ENCODE assay signal across 12 cellular contexts in genomic region chr12:47757360-47757839, GRCh38. TPM values are rescaled to one million over a fixed set of nuclear protein-coding genes. Genes with fewer than 3 reads are reported as not detected.
DNase-seq lines count a peak whose midpoint lies in the region; ATAC-seq, FAIRE-seq and TF ChIP-seq lines count a peak whose summit lies in the region.
"Had no signal": no experiment of that assay in that cellular context is flagged by ENCODE, and none has a peak within 500 bp of the region (broad histone marks: within the 10 kb centered on the region; RNA-seq: fewer than 3 reads in every experiment).

No MANE protein-coding gene starts in this region.

- no peak overlapping the region for H4K91ac ChIP-seq in H9 (ENCODE audit: insufficient read length, low read depth, low read length)

- DNase-seq in H9: no peak
- DNase-seq in activated T-helper 2 cell treated with anti-CD3 and anti-CD28 coated beads, Interferon-gamma antibody, Interleukin-2, Interleukin-4, amounts not matched to agents 10 μg/mL and 5 μg/mL and 100 μg/mL, durations not matched to agents 14 hours and 24 hours and 36 hours (ENCODE audit: low spot score): no peak
- DNase-seq in kidney tubule cell (ENCODE audit: low spot score): peak; percentile 71
- no peak for DNase-seq in spleen
- DNase-seq in pancreas: no peak
- no peak for DNase-seq in RKO (ENCODE audit: low spot score)
- DNase-seq: activated CD8-positive, alpha-beta memory T cell treated with anti-CD3 and anti-CD28 coated beads for 24 hours; NCI-H2029 treated with DMSO at 0.1 percent for 48 hours had no signal

- H3K79me1 ChIP-seq in H9 (ENCODE audit: insufficient read depth, low read depth, low read length, poor library complexity, severe bottlenecking): no peaks in the 10 kb centered on the region

- no peak overlapping the region for H4K5ac ChIP-seq in H9 (ENCODE audit: insufficient read length, low read depth, low read length)

- H2BK120ac ChIP-seq in H9 (ENCODE audit: low read depth, low read length, poor library complexity, severe bottlenecking): no peak overlapping the region

- H3K36me3 Mint-ChIP-seq in H9 (ENCODE audit: insufficient read depth in 1 of 3, low read depth in 3 of 3): peaks cover 0 to 4% (median 0%) of the 10 kb centered on the region in 3 experiments; a peak in 3 of 7 replicates
- no peaks in the 10 kb centered on the region for H3K36me3 Mint-ChIP-seq in activated T-helper 2 cell treated with anti-CD3 and anti-CD28 coated beads, Interferon-gamma antibody, Interleukin-2, Interleukin-4, amounts not matched to agents 10 μg/mL and 5 μg/mL and 100 μg/mL, durations not matched to agents 14 hours and 24 hours and 36 hours (ENCODE audit: low read depth)

- WGBS in H9 (ENCODE audit: extremely low coverage, insufficient read length, low lambda C conversion rate): no CpG with 5 or more reads among the region's 7 CpGs
- WGBS in spleen, 5 donors: 32 to 51% (median 40%) methylated on average over 7 of the region's 7 CpGs
- WGBS in pancreas, 2 donors: 78 to 82% methylated on average over 7 of the region's 7 CpGs

- H3K4me3 Mint-ChIP-seq in H9: peak overlapping the region; percentile 64 to 78; a peak in 4 of 5 replicates
- peak overlapping the region; percentile 23 for H3K4me3 Mint-ChIP-seq in activated T-helper 2 cell treated with anti-CD3 and anti-CD28 coated beads, Interferon-gamma antibody, Interleukin-2, Interleukin-4, amounts not matched to agents 10 μg/mL and 5 μg/mL and 100 μg/mL, durations not matched to agents 14 hours and 24 hours and 36 hours (ENCODE audit: low read depth)

- peaks cover 3% of the 10 kb centered on the region for H3K23me2 ChIP-seq in H9 (ENCODE audit: insufficient read length, low read depth, low read length, poor library complexity, severe bottlenecking)

- H3K4ac ChIP-seq in H9 (ENCODE audit: low read depth, low read length): no peak overlapping the region

- no peaks in the 10 kb centered on the region for H3K9me3 ChIP-seq in H9 (ENCODE audit: control insufficient read depth, low read depth, low read length)
- no peaks in the 10 kb centered on the region for H3K9me3 ChIP-seq in spleen
- no peaks in the 10 kb centered on the region for H3K9me3 ChIP-seq in pancreas
- H3K9me3 ChIP-seq: SJSA1 had no signal

- H4K20me1 ChIP-seq in H9 (ENCODE audit: control insufficient read depth, insufficient read depth, insufficient read length): no peaks in the 10 kb centered on the region

- H3K79me2 ChIP-seq in H9 (ENCODE audit: insufficient read depth, low read length): no peaks in the 10 kb centered on the region

- TF ChIP-seq POLR2A in spleen (IDR thresholded peaks at IDR 0.05): no peak

- H3K27me3 ChIP-seq in H9 (ENCODE audit: insufficient read depth, low read length) (no peaks in the 10 kb centered on the region), spleen (replicated peaks in 1 of 7) (no peaks in the 10 kb centered on the region), pancreas (no peaks in the 10 kb centered on the region)
- H3K27me3 ChIP-seq: cardiac muscle cell, SJSA1 had no signal

- H2BK12ac ChIP-seq in H9 (ENCODE audit: insufficient read length, low read depth, low read length): no peak overlapping the region

- no peaks in the 10 kb centered on the region for H3K9me3 Mint-ChIP-seq in H9
- no peaks in the 10 kb centered on the region for H3K9me3 Mint-ChIP-seq in activated T-helper 2 cell treated with anti-CD3 and anti-CD28 coated beads, Interferon-gamma antibody, Interleukin-2, Interleukin-4, amounts not matched to agents 10 μg/mL and 5 μg/mL and 100 μg/mL, durations not matched to agents 14 hours and 24 hours and 36 hours

- no peak for FAIRE-seq in pancreas (lab: Jason Lieb, UNC)

- peak overlapping the region; percentile 8 for H3K4me2 ChIP-seq in H9 (ENCODE audit: insufficient read depth, insufficient read length, low read length)

- no peak overlapping the region for H4K8ac ChIP-seq in H9 (replicated peaks; ENCODE audit: insufficient read length, low read depth, low read length)

- H3K27me3 Mint-ChIP-seq in H9 (ENCODE audit: low read depth): no peaks in the 10 kb centered on the region; the same call in none of the 2 replicates
- H3K27me3 Mint-ChIP-seq in activated T-helper 2 cell treated with anti-CD3 and anti-CD28 coated beads, Interferon-gamma antibody, Interleukin-2, Interleukin-4, amounts not matched to agents 10 μg/mL and 5 μg/mL and 100 μg/mL, durations not matched to agents 14 hours and 24 hours and 36 hours (ENCODE audit: low read depth): peaks cover 7% of the 10 kb centered on the region

- no peak overlapping the region for H3K27ac Mint-ChIP-seq in H9
- no peak overlapping the region for H3K27ac Mint-ChIP-seq in activated T-helper 2 cell treated with anti-CD3 and anti-CD28 coated beads, Interferon-gamma antibody, Interleukin-2, Interleukin-4, amounts not matched to agents 10 μg/mL and 5 μg/mL and 100 μg/mL, durations not matched to agents 14 hours and 24 hours and 36 hours

- no peak overlapping the region for H3T11ph ChIP-seq in H9 (ENCODE audit: low read length)

- no peak overlapping the region for H3K56ac ChIP-seq in H9 (ENCODE audit: insufficient read length, low read depth, low read length)

- H3K14ac ChIP-seq in H9 (ENCODE audit: insufficient read depth, low read length): no peak overlapping the region; the same call in 1 of the 2 replicates

- no peak overlapping the region for H2AK5ac ChIP-seq in H9 (ENCODE audit: insufficient read length, low read length)

- peaks cover 25 to 34% of the 10 kb centered on the region in 2 experiments for H3K4me1 Mint-ChIP-seq in H9
- H3K4me1 Mint-ChIP-seq in activated T-helper 2 cell treated with anti-CD3 and anti-CD28 coated beads, Interferon-gamma antibody, Interleukin-2, Interleukin-4, amounts not matched to agents 10 μg/mL and 5 μg/mL and 100 μg/mL, durations not matched to agents 14 hours and 24 hours and 36 hours (ENCODE audit: low read depth): peaks cover 37% of the 10 kb centered on the region

- TF ChIP-seq CTCF in H9 (conservative IDR thresholded peaks at IDR 0.05) (no peak), spleen (IDR thresholded peaks at IDR 0.05 in 8 of 11, conservative IDR thresholded peaks at IDR 0.05 in 3 of 11) (no peak), pancreas (IDR thresholded peaks at IDR 0.05) (no peak)

- H2BK5ac ChIP-seq in H9 (ENCODE audit: insufficient read length, low read length): no peak overlapping the region

- H3K27ac ChIP-seq in H9 (ENCODE audit: insufficient read length, low read depth, low read length): no peak overlapping the region
- H3K27ac ChIP-seq in spleen: peak overlapping the region; percentile 22 to 89 (median 79)
- no peak overlapping the region for H3K27ac ChIP-seq in pancreas
- H3K27ac ChIP-seq: cardiac muscle cell, SJSA1 had no signal

- H3K18ac ChIP-seq in H9 (ENCODE audit: insufficient read length, low read depth, low read length): no peak overlapping the region

- H3K4me3 ChIP-seq in spleen (peak overlapping the region; percentile 20 to 72 (median 56)), pancreas (peak overlapping the region in 2 of 4 donors; percentile 3 to 70)
- H3K4me3 ChIP-seq: cardiac muscle cell, SJSA1 had no signal

- H3K9ac ChIP-seq in H9 (ENCODE audit: extremely low read depth, insufficient read length, low read length): no peak overlapping the region

- no peak overlapping the region for H2BK20ac ChIP-seq in H9 (ENCODE audit: low read depth, low read length, poor library complexity, severe bottlenecking)

- no peak overlapping the region for H2AFZ ChIP-seq in H9 (ENCODE audit: low read length)

- no peak overlapping the region for H2BK15ac ChIP-seq in H9 (ENCODE audit: low read depth, low read length)

- no peak overlapping the region for H3K23ac ChIP-seq in H9 (ENCODE audit: insufficient read length, low read depth, low read length)

- intact Hi-C loops in activated T-helper 2 cell treated with anti-CD3 and anti-CD28 coated beads, Interferon-gamma antibody, Interleukin-2, Interleukin-4, amounts not matched to agents 10 μg/mL and 5 μg/mL and 100 μg/mL, durations not matched to agents 14 hours and 24 hours and 36 hours (cut with micrococcal nuclease): loop anchor here (5.0 kb wide), 1 partner anchor 1540 kb away; no protein-coding TSS in a partner anchor
- intact Hi-C loops in spleen (cut with DNase I; ENCODE audit: low total_unique reads) (no loop called here), pancreas (cut with DNase I) (no loop called here)

- H3K36me3 ChIP-seq in spleen (no peaks in the 10 kb centered on the region), pancreas (no peaks in the 10 kb centered on the region)
- H3K36me3 ChIP-seq: cardiac muscle cell, SJSA1 had no signal

- ATAC-seq in pancreas: no peak
- ATAC-seq in HG02852 (IDR thresholded peaks at IDR 0.05; ENCODE audit: unreplicated experiment): no peak
- no peak for ATAC-seq in HG02763 (IDR thresholded peaks at IDR 0.05; ENCODE audit: unreplicated experiment)

- H3K4me1 ChIP-seq in H9 (ENCODE audit: insufficient read depth, low read length) (peaks cover 24% of the 10 kb centered on the region), spleen (peaks cover 31 to 86% (median 73%) of the 10 kb centered on the region in 6 donors), pancreas (peaks cover 3 to 34% (median 19%) of the 10 kb centered on the region in 3 donors)

RNA-seq across cellular contexts. Expression of gene RAPGEF3, which starts 1.3 kb away (rescaled TPM):
- 5.6 and 7.4 TPM in 2 replicates for total RNA-seq in H9 (2021)
- 1.8 and 2.7 TPM in 2 replicates for total RNA-seq in activated T-helper 2 cell treated with anti-CD3 and anti-CD28 coated beads, Interferon-gamma antibody, Interleukin-2, Interleukin-4, amounts not matched to agents 10 μg/mL and 5 μg/mL and 100 μg/mL, durations not matched to agents 14 hours and 24 hours and 36 hours
- 10 to 100 TPM; 50.6 to 84.3 (median 57.8) TPM for total RNA-seq in spleen
- 100 to 1,000 TPM in 1 of 3 donors, 10 to 100 TPM in 2; 21.4 to 116 (median 64.3) TPM for polyA plus RNA-seq in spleen
- 1 to 10 TPM; 2.5 to 6.7 (median 5.0) TPM for total RNA-seq in pancreas
- polyA plus RNA-seq in pancreas: 10 to 100 TPM; 51.4 to 54.4 TPM

RNA-seq across cellular contexts. Expression of gene SLC48A1, which starts 15.6 kb away (rescaled TPM):
- 10.6 TPM in 2 replicates for total RNA-seq in H9 (2021)
- 7.3 and 7.4 TPM in 2 replicates for total RNA-seq in activated T-helper 2 cell treated with anti-CD3 and anti-CD28 coated beads, Interferon-gamma antibody, Interleukin-2, Interleukin-4, amounts not matched to agents 10 μg/mL and 5 μg/mL and 100 μg/mL, durations not matched to agents 14 hours and 24 hours and 36 hours
- total RNA-seq in spleen: 10 to 100 TPM; 20.2 to 66.4 (median 42.3) TPM
- 10 to 100 TPM in 1 of 3 donors, 1 to 10 TPM in 2; 8.4 to 24.1 (median 9.5) TPM for polyA plus RNA-seq in spleen
- total RNA-seq in pancreas: 10 to 100 TPM; 12.2 to 17.2 (median 13.9) TPM
- polyA plus RNA-seq in pancreas: 10 to 100 TPM; 12.4 to 14.2 TPM

RNA-seq across cellular contexts. Expression of gene ENDOU, which starts 32.1 kb away (rescaled TPM):
- total RNA-seq in H9 (2021) (not detected in 2 replicates), spleen (under 1 TPM in 3 of 7 donors, not detected in 4; 0.32 to 0.92 (median 0.70) TPM), pancreas (under 1 TPM in 1 of 6 donors, not detected in 5; 0.20 TPM)
- not detected in 2 replicates for total RNA-seq in activated T-helper 2 cell treated with anti-CD3 and anti-CD28 coated beads, Interferon-gamma antibody, Interleukin-2, Interleukin-4, amounts not matched to agents 10 μg/mL and 5 μg/mL and 100 μg/mL, durations not matched to agents 14 hours and 24 hours and 36 hours
- polyA plus RNA-seq in spleen (under 1 TPM; 0.05 to 0.16 (median 0.13) TPM), pancreas (under 1 TPM; 0.11 to 0.23 TPM)
- total RNA-seq: SJSA1 had no signal

RNA-seq across cellular contexts. Expression of gene RPAP3, which starts 51.6 kb away (rescaled TPM):
- total RNA-seq in H9 (2021) (48.9 and 53.3 TPM in 2 replicates), spleen (10 to 100 TPM; 15.8 to 35.5 (median 27.1) TPM), pancreas (10 to 100 TPM in 2 of 6 donors, 1 to 10 TPM in 4; 6.0 to 12.1 (median 9.2) TPM)
- 57.4 and 58.7 TPM in 2 replicates for total RNA-seq in activated T-helper 2 cell treated with anti-CD3 and anti-CD28 coated beads, Interferon-gamma antibody, Interleukin-2, Interleukin-4, amounts not matched to agents 10 μg/mL and 5 μg/mL and 100 μg/mL, durations not matched to agents 14 hours and 24 hours and 36 hours
- polyA plus RNA-seq in spleen (10 to 100 TPM; 12.2 to 15.2 (median 14.4) TPM), pancreas (1 to 10 TPM; 3.3 to 8.8 TPM)

Comparison
In these comparisons a context has a peak if more than half of its experiments do, and no peak if none do; other contexts are left out.
1. H3K27ac ChIP-seq: peak in spleen (8 of 8); none in H9 (single experiment) and pancreas (0 of 4).